Comparison of ENCODE assay signal across 8 cellular contexts in the genomic region with DNA sequence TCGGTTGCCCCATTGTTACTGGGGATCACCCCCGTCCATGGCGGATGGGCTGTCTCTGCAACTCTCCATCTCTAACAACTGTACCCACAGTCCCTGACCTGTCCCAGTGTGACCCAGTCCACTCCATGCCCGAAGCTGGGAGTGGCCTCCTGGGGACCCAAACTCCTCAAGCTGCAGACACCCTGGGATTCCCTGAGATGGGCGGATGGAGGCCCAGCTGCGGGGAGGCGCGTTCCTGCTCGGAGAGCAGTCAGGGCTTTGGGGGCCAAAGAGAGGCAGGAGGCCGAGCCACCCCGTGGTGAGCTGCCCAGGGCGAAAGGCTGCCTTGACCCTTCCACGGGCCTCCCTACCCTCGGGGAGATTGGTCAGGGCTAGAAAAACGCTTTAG. TPM values are rescaled to one million over a fixed set of nuclear protein-coding genes. Genes with fewer than 3 reads are reported as not detected.
DNase-seq lines count a peak whose midpoint lies in the region; ATAC-seq and TF ChIP-seq lines count a peak whose summit lies in the region.
"Not testable (repeated sequence)": the region's sequence is repeated elsewhere in the genome, so short reads cannot be mapped to it uniquely, and the experiment has no call there.

No MANE protein-coding gene starts in this region.

- peak overlapping the region; percentile 94 for H2AK5ac ChIP-seq in IMR-90 (ENCODE audit: low read depth, low read length)

- H3K27me3 Mint-ChIP-seq in T-helper 2 cell treated with Interferon-gamma antibody and Interleukin-4, amounts not matched to agents 5 μg/mL and 100 μg/mL, for 36 hours (ENCODE audit: low read depth) = not testable (repeated sequence)

- not testable (repeated sequence) for TF ChIP-seq CTCF in IMR-90 (conservative IDR thresholded peaks at IDR 0.05; ENCODE audit: low read depth, low read length); ascending aorta (IDR thresholded peaks at IDR 0.05); coronary artery (IDR thresholded peaks at IDR 0.05); osteoblast (IDR thresholded peaks at IDR 0.05; ENCODE audit: extremely low read depth, low read depth, low read length); stomach (IDR thresholded peaks at IDR 0.05)

- not testable (repeated sequence) for H3K79me1 ChIP-seq in IMR-90 (ENCODE audit: low read depth in 1 of 2, low read length in 2 of 2)

- 0 out of 2 replicates have a peak overlapping the region, but pooled peaks have one; percentile 1 for H3K23ac ChIP-seq in IMR-90 (ENCODE audit: low read depth, low read length)

- peak overlapping the region; percentile 67 for H2AK9ac ChIP-seq in IMR-90 (replicated peaks; ENCODE audit: low read depth, low read length, poor library complexity)

- dilution Hi-C loops in IMR-90 (cut with HindIII; ENCODE audit: low sequenced_read_pairs, unreplicated experiment) = not testable (repeated sequence)

- in situ Hi-C loops in IMR-90 (cut with MboI; ENCODE audit: low sequenced_read_pairs) = loop anchor here (5.0 kb wide), 1 partner anchor 37 kb away; a partner anchor contains a TSS

- not testable (repeated sequence) for H3K27me3 ChIP-seq in ACC112 (ENCODE audit: insufficient read depth, low read length); IMR-90 (ENCODE audit: control insufficient read depth, insufficient read depth, low read length); ascending aorta; osteoblast (ENCODE audit: insufficient read depth, low read length); stomach

- H3K27ac ChIP-seq in ACC112 (ENCODE audit: low read depth, low read length) (peak overlapping the region; percentile 66; the same call in 1 of the 2 replicates), IMR-90 (ENCODE audit: insufficient read depth, low read length) (peak overlapping the region; percentile 94), ascending aorta (peak overlapping the region; percentile 64 to 74), coronary artery (peak overlapping the region; percentile 37 to 67), mesodermal cell (ENCODE audit: low read depth, low read length, severe bottlenecking) (peak overlapping the region; percentile 78), osteoblast (ENCODE audit: low read depth, low read length) (peak overlapping the region; percentile 76), stomach (peak overlapping the region in 3 of 5 donors; percentile 59 to 60 (median 60))

- CTCF ChIA-PET in IMR-90 (lab: Yijun Ruan, JAX) = not testable (repeated sequence)

- peak overlapping the region; percentile 72 to 92 for H4K8ac ChIP-seq in IMR-90 (ENCODE audit: low read depth in 2 of 2, low read length in 2 of 2)

- peak overlapping the region; percentile 97; the same call in 2 of the 3 replicates for H2BK15ac ChIP-seq in IMR-90 (ENCODE audit: low read depth, low read length)

- peak overlapping the region; percentile 96 for H4K5ac ChIP-seq in IMR-90 (ENCODE audit: low read depth, low read length)

- TF ChIP-seq RAD21 in IMR-90 (IDR thresholded peaks at IDR 0.05; ENCODE audit: low read length) = not testable (repeated sequence)

- H3K4me1 ChIP-seq in ACC112 (ENCODE audit: control insufficient read depth, insufficient read depth, low read length, unreplicated experiment); ascending aorta; osteoblast (ENCODE audit: insufficient read depth, low read length); stomach: not testable (repeated sequence)
- H3K4me1 ChIP-seq in IMR-90 (ENCODE audit: control insufficient read depth, insufficient read depth, low read length) = peaks cover 16% of the 10 kb centered on the region
- peaks cover 20% of the 10 kb centered on the region for H3K4me1 ChIP-seq in mesodermal cell (ENCODE audit: control insufficient read depth, insufficient read depth, low read length, poor library complexity, severe bottlenecking)

- peak overlapping the region; percentile 33; the same call in 1 of the 2 replicates for H3K56ac ChIP-seq in IMR-90 (ENCODE audit: extremely low read depth, insufficient read depth, low read length)

- peak overlapping the region; percentile 82 for H2BK120ac ChIP-seq in IMR-90 (ENCODE audit: low read depth, low read length)

- H2AFZ ChIP-seq in ACC112 (ENCODE audit: low read length, unreplicated experiment) = peak overlapping the region; percentile 31
- not testable (repeated sequence) for H2AFZ ChIP-seq in IMR-90 (replicated peaks; ENCODE audit: low read length, poor library complexity)
- H2AFZ ChIP-seq in osteoblast (ENCODE audit: low read length) = peak overlapping the region; percentile 78

- peak overlapping the region; percentile 91 for H2BK5ac ChIP-seq in IMR-90 (ENCODE audit: low read depth, low read length, poor library complexity, severe bottlenecking)

- intact Hi-C loops in IMR-90 (cut with micrococcal nuclease) = loop anchor here (2.0 kb wide), 1 partner anchor 38 kb away; no protein-coding TSS in a partner anchor
- intact Hi-C loops in ascending aorta (cut with DNase I) = loop anchor here (2.0 kb wide), 1 partner anchor 40 kb away; a partner anchor contains a TSS
- intact Hi-C loops in stomach (cut with DNase I; ENCODE audit: low total_unique reads) = loop anchor here (5.0 kb wide), 1 partner anchor 1443 kb away; no protein-coding TSS in a partner anchor

- peak overlapping the region; percentile 14; the same call in 1 of the 2 replicates for H3K4me2 ChIP-seq in IMR-90 (ENCODE audit: low read depth, low read length)
- not testable (repeated sequence) for H3K4me2 ChIP-seq in osteoblast (ENCODE audit: insufficient read depth, low read length)

- H3K4me3 Mint-ChIP-seq in T-helper 2 cell treated with Interferon-gamma antibody and Interleukin-4, amounts not matched to agents 5 μg/mL and 100 μg/mL, for 36 hours = not testable (repeated sequence)

- not testable (repeated sequence) for H3K36me3 Mint-ChIP-seq in T-helper 2 cell treated with Interferon-gamma antibody and Interleukin-4, amounts not matched to agents 5 μg/mL and 100 μg/mL, for 36 hours (ENCODE audit: low read depth)

- H4K20me1 ChIP-seq in IMR-90 (ENCODE audit: insufficient read depth, low read length); osteoblast (ENCODE audit: insufficient read depth, low read length): not testable (repeated sequence)

- TF ChIP-seq POLR2A in IMR-90 (IDR thresholded peaks at IDR 0.05; ENCODE audit: low read depth, low read length); stomach (IDR thresholded peaks at IDR 0.05): not testable (repeated sequence)

- 94% methylated on average over 8 of the region's 15 CpGs; no CpG with 5 or more reads in 1 of the 2 experiments for WGBS in IMR-90 (ENCODE audit: extremely low coverage in 2 of 2, insufficient read length in 1 of 2), 2 experiments
- WGBS in mesodermal cell (ENCODE audit: insufficient coverage in 2 of 2), 2 experiments = 88 to 91% methylated on average over 12 to 14 of the region's 15 CpGs
- 69 to 84% (median 77%) methylated on average over 6 to 14 of the region's 15 CpGs for WGBS in stomach, 5 donors

- not testable (repeated sequence) for H3K4me3 ChIP-seq in ACC112 (ENCODE audit: low read depth, low read length); IMR-90 (ENCODE audit: insufficient read depth, low read depth, low read length); ascending aorta; coronary artery; mesodermal cell (ENCODE audit: extremely low read depth, insufficient read depth, low read length, poor library complexity, severe bottlenecking); osteoblast (ENCODE audit: insufficient read depth, low read length); stomach

- peak overlapping the region; percentile 95 for H3K4ac ChIP-seq in IMR-90 (ENCODE audit: low read depth, low read length)

- peak overlapping the region; percentile 90 for H3K18ac ChIP-seq in IMR-90 (ENCODE audit: low read depth, low read length)

- peak overlapping the region; percentile 41 for H3K27ac Mint-ChIP-seq in T-helper 2 cell treated with Interferon-gamma antibody and Interleukin-4, amounts not matched to agents 5 μg/mL and 100 μg/mL, for 36 hours

- peak overlapping the region; percentile 86 for H2BK20ac ChIP-seq in IMR-90 (ENCODE audit: low read depth, low read length)

- H3K4me1 Mint-ChIP-seq in T-helper 2 cell treated with Interferon-gamma antibody and Interleukin-4, amounts not matched to agents 5 μg/mL and 100 μg/mL, for 36 hours (ENCODE audit: low read depth) = not testable (repeated sequence)

- H4K91ac ChIP-seq in IMR-90 (ENCODE audit: insufficient read depth, low read depth, low read length) = peak overlapping the region; percentile 92

- H3K79me2 ChIP-seq in ACC112 (ENCODE audit: control insufficient read depth, insufficient read depth, low read length, unreplicated experiment); osteoblast (ENCODE audit: insufficient read depth, low read length): not testable (repeated sequence)

- ATAC-seq in IMR-90 (ENCODE audit: low read depth) = not testable (repeated sequence)

- TF ChIP-seq EP300 in stomach (IDR thresholded peaks at IDR 0.05) = not testable (repeated sequence)

- H3K9me1 ChIP-seq in IMR-90 (ENCODE audit: insufficient read depth, low read length) = not testable (repeated sequence)

- DNase-seq in IMR-90; T-helper 2 cell treated with Interferon-gamma antibody and Interleukin-4, amounts not matched to agents 5 μg/mL and 100 μg/mL, for 36 hours (ENCODE audit: low spot score); ascending aorta (ENCODE audit: low spot score in 2 of 2); coronary artery (ENCODE audit: low spot score); stomach: not testable (repeated sequence)
- DNase-seq in osteoblast (ENCODE audit: insufficient read length, low spot score, missing footprints) = peak; percentile 37

- peak overlapping the region; percentile 86 for H3K14ac ChIP-seq in IMR-90 (replicated peaks; ENCODE audit: low read depth, low read length)

- not testable (repeated sequence) for H3K9me3 ChIP-seq in IMR-90 (ENCODE audit: control insufficient read depth, insufficient read depth, low read length); ascending aorta; mesodermal cell (ENCODE audit: control insufficient read depth, low read length); osteoblast (ENCODE audit: low read depth, low read length); stomach

- H3K36me3 ChIP-seq in ACC112 (ENCODE audit: insufficient read depth, low read length); IMR-90 (ENCODE audit: control insufficient read depth, insufficient read depth, low read length); ascending aorta; mesodermal cell (ENCODE audit: control insufficient read depth, insufficient read depth, low read length); osteoblast (ENCODE audit: insufficient read depth, low read length); stomach: not testable (repeated sequence)

- POLR2A ChIA-PET in IMR-90 (lab: Charles Lee; ENCODE audit: unreplicated experiment) = not testable (repeated sequence)

- not testable (repeated sequence) for BruUV-seq in IMR-90 (replicated peaks; lab: Mats Ljungman, UMichigan)

- not testable (repeated sequence) for H3K9ac ChIP-seq in IMR-90 (ENCODE audit: low read depth, low read length)

- not testable (repeated sequence) for H3K9me3 Mint-ChIP-seq in T-helper 2 cell treated with Interferon-gamma antibody and Interleukin-4, amounts not matched to agents 5 μg/mL and 100 μg/mL, for 36 hours

RNA-seq across cellular contexts. Expression of a gene that starts 39.7 kb away (rescaled TPM):
- total RNA-seq in IMR-90 (2012; rRNA removed) (18.3 and 24.2 TPM in 2 replicates), ascending aorta (100 TPM), osteoblast (128 and 156 TPM in 2 replicates), stomach (100 to 1,000 TPM; 122 to 246 (median 170) TPM)
- polyA plus RNA-seq in IMR-90 (2012; rRNA removed) (24.2 and 31.1 TPM in 2 replicates), stomach (10 to 100 TPM; 37.4 to 75.4 (median 48.7) TPM)
- 7.4 and 11.9 TPM in 2 replicates for polyA plus RNA-seq in IMR-90 (2012; cell fraction: cytosol; rRNA removed)
- polyA plus RNA-seq in IMR-90 (2012; cell fraction: nucleus; rRNA removed; ENCODE audit: low replicate concordance) = 105 and 271 TPM in 2 replicates
- polyA plus RNA-seq in mesodermal cell (2013, experiment 1 of 2) = 138 TPM
- 98.2 TPM for polyA plus RNA-seq in mesodermal cell (2013, experiment 2 of 2)
